ENCODE assay signal across 13 cellular contexts in genomic region chr20:14288341-14289330, GRCh38. TPM values are rescaled to one million over a fixed set of nuclear protein-coding genes. Genes with fewer than 3 reads are reported as not detected.
DNase-seq lines count a peak whose midpoint lies in the region; ATAC-seq and TF ChIP-seq lines count a peak whose summit lies in the region.
"Had no signal": no experiment of that assay in that cellular context is flagged by ENCODE, and none has a peak within 500 bp of the region (broad histone marks: within the 10 kb centered on the region; RNA-seq: fewer than 3 reads in every experiment).

No MANE protein-coding gene starts in this region.

- H3K27ac ChIP-seq in RWPE1 = peak overlapping the region; percentile 80
- H3K27ac ChIP-seq: sigmoid colon had no signal

- no peak overlapping the region for H3K4me3 ChIP-seq in fibroblast of pulmonary artery (replicated peaks; ENCODE audit: low read depth, low read length)
- H3K4me3 ChIP-seq in skeletal muscle satellite cell (ENCODE audit: low read length) = peak overlapping the region; percentile 24
- H3K4me3 ChIP-seq: sigmoid colon had no signal

- H3K4me1 Mint-ChIP-seq in activated CD8-positive, alpha-beta T cell treated with anti-CD3 and anti-CD28 coated beads, Interleukin-2, amount 10 ng/mL, durations not matched to agents 7 days and 5 days (ENCODE audit: low read depth) = no peaks in the 10 kb centered on the region

- H3K36me3 Mint-ChIP-seq in activated CD8-positive, alpha-beta T cell treated with anti-CD3 and anti-CD28 coated beads, Interleukin-2, amount 10 ng/mL, durations not matched to agents 7 days and 5 days (ENCODE audit: low read depth) = no peaks in the 10 kb centered on the region
- H3K36me3 Mint-ChIP-seq: brain had no signal

- no peaks in the 10 kb centered on the region for H3K27me3 ChIP-seq in skeletal muscle satellite cell (ENCODE audit: control insufficient read depth, insufficient read depth, low read length)
- H3K27me3 ChIP-seq: sigmoid colon had no signal

- CTCF ChIA-PET in RWPE1 (lab: Yijun Ruan, JAX) = no interaction called here
- CTCF ChIA-PET in activated CD8-positive, alpha-beta T cell treated with anti-CD3 and anti-CD28 coated beads, Interleukin-2, amount 10 ng/mL, durations not matched to agents 7 days and 5 days (lab: Charles Lee) = no interaction called here

- H3K27me3 Mint-ChIP-seq in activated CD8-positive, alpha-beta T cell treated with anti-CD3 and anti-CD28 coated beads, Interleukin-2, amount 10 ng/mL, durations not matched to agents 7 days and 5 days (ENCODE audit: low read depth) = no peaks in the 10 kb centered on the region

- POLR2A ChIA-PET in RWPE1 (lab: Yijun Ruan, JAX; ENCODE audit: low non-redundant PET) = no interaction called here
- POLR2A ChIA-PET in activated CD8-positive, alpha-beta T cell treated with anti-CD3 and anti-CD28 coated beads, Interleukin-2, amount 10 ng/mL, durations not matched to agents 7 days and 5 days (lab: Charles Lee) = no interaction called here

- no peaks in the 10 kb centered on the region for H3K9me3 ChIP-seq in skeletal muscle satellite cell (replicated peaks; ENCODE audit: low read length)
- H3K9me3 ChIP-seq: Caco-2, sigmoid colon had no signal

- peak overlapping the region; percentile 61 for H3K9ac ChIP-seq in skeletal muscle satellite cell (ENCODE audit: low read depth, low read length)

- H3K4me1 ChIP-seq in skeletal muscle satellite cell (ENCODE audit: control insufficient read depth, insufficient read depth, low read length) = peaks cover 26% of the 10 kb centered on the region
- H3K4me1 ChIP-seq: Caco-2, sigmoid colon had no signal

- peak overlapping the region; percentile 49 for H3K4me2 ChIP-seq in skeletal muscle satellite cell (ENCODE audit: low read length)

- TF ChIP-seq CTCF in RWPE1 (conservative IDR thresholded peaks at IDR 0.05; ENCODE audit: low read depth) (no peak), fibroblast of pulmonary artery (IDR thresholded peaks at IDR 0.05; ENCODE audit: low read length, missing control alignments) (no peak)

- no peaks in the 10 kb centered on the region for H3K36me3 ChIP-seq in skeletal muscle satellite cell (ENCODE audit: insufficient read depth, low read length)
- H3K36me3 ChIP-seq: sigmoid colon had no signal

- H3K4me3 Mint-ChIP-seq in activated CD8-positive, alpha-beta T cell treated with anti-CD3 and anti-CD28 coated beads, Interleukin-2, amount 10 ng/mL, durations not matched to agents 7 days and 5 days = no peak overlapping the region
- H3K4me3 Mint-ChIP-seq: brain had no signal

- peak; percentile 50 for DNase-seq in HCEC 1CT
- DNase-seq in RWPE1 (ENCODE audit: low spot score) = peak; percentile 90
- peak; percentile 21 for DNase-seq in fibroblast of pulmonary artery (ENCODE audit: low read depth)
- DNase-seq in GM19238 (ENCODE audit: insufficient read length, low spot score) = no peak
- DNase-seq in activated CD8-positive, alpha-beta memory T cell treated with anti-CD3 and anti-CD28 coated beads, Interleukin-2, amount 50 U/mL, for 48 hours = no peak
- no peak for DNase-seq in activated CD8-positive, alpha-beta T cell treated with anti-CD3 and anti-CD28 coated beads, Interleukin-2, amount 10 ng/mL, durations not matched to agents 7 days and 5 days
- DNase-seq in stimulated activated CD8-positive, alpha-beta memory T cell treated with anti-CD3 and anti-CD28 coated beads, Interleukin-4, amount 100 ng/mL, for 48 hours = no peak
- DNase-seq: Caco-2, NCI-H1417 treated with DMSO at 0.1 percent for 48 hours, NCI-H748 treated with DMSO at 0.1 percent for 48 hours, sigmoid colon had no signal

- peaks cover 5% of the 10 kb centered on the region for H3K9me3 Mint-ChIP-seq in activated CD8-positive, alpha-beta T cell treated with anti-CD3 and anti-CD28 coated beads, Interleukin-2, amount 10 ng/mL, durations not matched to agents 7 days and 5 days (ENCODE audit: insufficient read depth)
- H3K9me3 Mint-ChIP-seq: brain had no signal

- H3K27ac Mint-ChIP-seq in activated CD8-positive, alpha-beta T cell treated with anti-CD3 and anti-CD28 coated beads, Interleukin-2, amount 10 ng/mL, durations not matched to agents 7 days and 5 days = no peak overlapping the region
- H3K27ac Mint-ChIP-seq: brain had no signal

- ATAC-seq in activated CD8-positive, alpha-beta T cell treated with anti-CD3 and anti-CD28 coated beads, Interleukin-2, amount 10 ng/mL, durations not matched to agents 7 days and 5 days = no peak

RNA-seq across cellular contexts. Expression of gene FLRT3, which starts 48.8 kb away (rescaled TPM):
- 8.6 and 14.9 TPM in 2 replicates for total RNA-seq in skeletal muscle satellite cell (2012; rRNA removed)
- not detected for total RNA-seq in activated CD8-positive, alpha-beta T cell treated with anti-CD3 and anti-CD28 coated beads, Interleukin-2, amount 10 ng/mL, durations not matched to agents 7 days and 5 days

Comparison
In these comparisons a context has a peak if more than half of its experiments do, and no peak if none do; other contexts are left out.
1. DNase-seq: peak in HCEC 1CT (single experiment), RWPE1 (single experiment) and fibroblast of pulmonary artery (single experiment); none in GM19238 (single experiment), activated CD8-positive, alpha-beta memory T cell treated with anti-CD3 and anti-CD28 coated beads, Interleukin-2, amount 50 U/mL, for 48 hours (single experiment), activated CD8-positive, alpha-beta T cell treated with anti-CD3 and anti-CD28 coated beads, Interleukin-2, amount 10 ng/mL, durations not matched to agents 7 days and 5 days (single experiment) and stimulated activated CD8-positive, alpha-beta memory T cell treated with anti-CD3 and anti-CD28 coated beads, Interleukin-4, amount 100 ng/mL, for 48 hours (single experiment).